In the genomic region with DNA sequence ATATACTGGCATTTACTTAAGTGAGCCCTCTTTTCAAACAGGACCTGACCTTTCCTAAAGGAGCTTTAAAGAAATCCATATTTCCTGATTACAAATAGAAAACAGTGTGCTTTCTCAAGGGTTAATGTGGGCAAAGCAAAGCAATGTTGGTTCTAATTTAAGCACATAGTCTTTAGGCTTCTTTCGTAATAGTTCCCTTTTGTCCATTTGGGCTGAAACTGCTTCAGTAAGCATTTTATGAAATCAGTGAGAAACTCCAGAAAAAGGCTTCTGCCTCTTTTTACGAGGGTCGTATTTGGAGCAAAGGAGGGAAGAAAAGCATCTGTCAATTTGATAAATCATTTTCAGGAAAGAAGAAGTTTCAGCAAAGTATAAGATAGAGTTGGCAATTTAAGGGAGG, we compare ENCODE assay signal across 21 cellular contexts.
"Had no signal": no experiment of that assay in that cellular context is flagged by ENCODE, and none has a peak within 500 bp of the region (broad histone marks: within the 10 kb centered on the region; RNA-seq: fewer than 3 reads in every experiment).

No MANE protein-coding gene starts in this region.

- H3K36me3 ChIP-seq: left lung, neutrophil, tibial nerve had no signal

- H3K36me3 Mint-ChIP-seq: activated naive CD4-positive, alpha-beta T cell treated with anti-CD3 and anti-CD28 coated beads, Interleukin-2, amount 50 U/mL, for 72 hours; memory B cell; natural killer cell had no signal

- H3K27ac ChIP-seq: left lung, neutrophil, tibial nerve had no signal

- ATAC-seq: activated CD4-positive, alpha-beta T cell treated with anti-CD3 and anti-CD28 coated beads for 36 hours; activated CD8-positive, alpha-beta T cell treated with anti-CD3 and anti-CD28 coated beads, Interleukin-2, amount 10 ng/mL, durations not matched to agents 7 days and 5 days; activated naive CD4-positive, alpha-beta T cell treated with anti-CD3 and anti-CD28 coated beads, Interleukin-2, amount 50 U/mL, for 72 hours; esophagus mucosa; left lung; natural killer cell had no signal

- H3K4me1 ChIP-seq: tibial nerve had no signal

- H3K9me3 Mint-ChIP-seq: activated naive CD4-positive, alpha-beta T cell treated with anti-CD3 and anti-CD28 coated beads, Interleukin-2, amount 50 U/mL, for 72 hours; memory B cell; natural killer cell had no signal

- H3K4me3 Mint-ChIP-seq: activated CD4-positive, alpha-beta T cell treated with anti-CD3 and anti-CD28 coated beads for 36 hours; activated CD8-positive, alpha-beta T cell treated with anti-CD3 and anti-CD28 coated beads, Interleukin-2, amount 10 ng/mL, durations not matched to agents 7 days and 5 days; memory B cell; natural killer cell had no signal

- DNase-seq: activated CD4-positive, alpha-beta T cell treated with anti-CD3 and anti-CD28 coated beads for 36 hours; activated CD8-positive, alpha-beta memory T cell treated with anti-CD3 and anti-CD28 coated beads, Interleukin-2, amount 50 U/mL, for 4 hours; activated CD8-positive, alpha-beta T cell treated with anti-CD3 and anti-CD28 coated beads, Interleukin-2, amount 10 ng/mL, durations not matched to agents 7 days and 5 days; activated effector memory CD4-positive, alpha-beta T cell treated with anti-CD3 and anti-CD28 coated beads, Interleukin-2, amount 50 U/mL, for 16 hours; activated T-cell treated with anti-CD3 and anti-CD28 coated beads, Interleukin-2, amount 50 U/mL, for 48 hours; amniotic stem cell; caudate nucleus; hippocampal formation; left lung; natural killer cell; stimulated activated CD4-positive, alpha-beta T cell treated with anti-CD3 and anti-CD28 coated beads, Interleukin-15, amount 100 ng/mL, for 24 hours; stimulated activated CD4-positive, alpha-beta T cell treated with anti-CD3 and anti-CD28 coated beads, Interleukin-4, amount 100 ng/mL, for 24 hours; stimulated activated naive CD4-positive, alpha-beta T cell had no signal

- H3K4me3 ChIP-seq: left lung, tibial nerve had no signal

- H3K27ac Mint-ChIP-seq: activated CD4-positive, alpha-beta T cell treated with anti-CD3 and anti-CD28 coated beads for 36 hours; activated CD8-positive, alpha-beta T cell treated with anti-CD3 and anti-CD28 coated beads, Interleukin-2, amount 10 ng/mL, durations not matched to agents 7 days and 5 days; activated naive CD4-positive, alpha-beta T cell treated with anti-CD3 and anti-CD28 coated beads, Interleukin-2, amount 50 U/mL, for 72 hours; memory B cell; natural killer cell had no signal

- H3K9me3 ChIP-seq: left lung, neutrophil, tibial nerve had no signal

- FAIRE-seq: colon, endometrium, keratinocyte had no signal

- H3K27me3 ChIP-seq: left lung, neutrophil, tibial nerve had no signal

- H3K4me1 Mint-ChIP-seq: activated CD4-positive, alpha-beta T cell treated with anti-CD3 and anti-CD28 coated beads for 36 hours; memory B cell; natural killer cell had no signal
